ENCODE assay signal across 12 cellular contexts in genomic region chr17:81902653-81903414, GRCh38. TPM values are rescaled to one million over a fixed set of nuclear protein-coding genes. Genes with fewer than 3 reads are reported as not detected.
DNase-seq lines count a peak whose midpoint lies in the region; ATAC-seq and TF ChIP-seq lines count a peak whose summit lies in the region.
"Had no signal": no experiment of that assay in that cellular context is flagged by ENCODE, and none has a peak within 500 bp of the region (broad histone marks: within the 10 kb centered on the region; RNA-seq: fewer than 3 reads in every experiment).

No MANE protein-coding gene starts in this region.

- no peaks in the 10 kb centered on the region for H3K36me3 Mint-ChIP-seq in natural killer cell

- H3K9me3 ChIP-seq in NT2/D1 (ENCODE audit: insufficient read depth, low read length) = no peaks in the 10 kb centered on the region
- no peaks in the 10 kb centered on the region for H3K9me3 ChIP-seq in esophagus squamous epithelium
- no peaks in the 10 kb centered on the region for H3K9me3 ChIP-seq in effector memory CD4-positive, alpha-beta T cell (ENCODE audit: control insufficient read depth, low read length)
- H3K9me3 ChIP-seq: prostate gland had no signal

- H3K27ac Mint-ChIP-seq in natural killer cell = no peak overlapping the region
- H3K27ac Mint-ChIP-seq: activated CD4-positive, alpha-beta memory T cell treated with anti-CD3 and anti-CD28 coated beads for 36 hours; brain had no signal

- H3K4me3 Mint-ChIP-seq in natural killer cell = peak overlapping the region; percentile 42
- H3K4me3 Mint-ChIP-seq: activated CD4-positive, alpha-beta memory T cell treated with anti-CD3 and anti-CD28 coated beads for 36 hours had no signal

- H3K4me1 ChIP-seq in ACC112 (ENCODE audit: control insufficient read depth, insufficient read depth, low read length, unreplicated experiment) (peaks cover 13% of the 10 kb centered on the region), NT2/D1 (ENCODE audit: insufficient read depth, insufficient read length) (peaks cover 27% of the 10 kb centered on the region), esophagus squamous epithelium (peaks cover 11 to 43% (median 13%) of the 10 kb centered on the region in 3 donors)
- H3K4me1 ChIP-seq in effector memory CD4-positive, alpha-beta T cell (ENCODE audit: control insufficient read depth, insufficient read depth, low read length, poor library complexity, severe bottlenecking) = peaks cover 10% of the 10 kb centered on the region

- H3K79me2 ChIP-seq in ACC112 (ENCODE audit: control insufficient read depth, insufficient read depth, low read length, unreplicated experiment) = no peaks in the 10 kb centered on the region

- DNase-seq in NT2/D1 (ENCODE audit: low read depth, low spot score) (no peak), esophagus squamous epithelium (lab: John Stamatoyannopoulos, UW) (no peak), natural killer cell (no peak), retina (no peak), DMS 273 treated with DMSO at 0.1 percent for 48 hours (lab: John Stamatoyannopoulos, UW) (no peak)
- DNase-seq in effector memory CD4-positive, alpha-beta T cell = no peak
- DNase-seq: activated CD4-positive, alpha-beta memory T cell treated with anti-CD3 and anti-CD28 coated beads for 36 hours; NCI-H1417 had no signal

- H3K27me3 ChIP-seq in ACC112 (ENCODE audit: insufficient read depth, low read length) (no peaks in the 10 kb centered on the region), NT2/D1 (ENCODE audit: insufficient read depth, insufficient read length) (peaks cover 16% of the 10 kb centered on the region), esophagus squamous epithelium (peaks cover 0 to 20% (median 0%) of the 10 kb centered on the region in 4 donors)
- peaks cover 10% of the 10 kb centered on the region for H3K27me3 ChIP-seq in effector memory CD4-positive, alpha-beta T cell (replicated peaks; ENCODE audit: control insufficient read depth, insufficient read depth, low read length, poor library complexity, severe bottlenecking)

- H3K36me3 ChIP-seq in ACC112 (ENCODE audit: insufficient read depth, low read length) (peaks cover 4% of the 10 kb centered on the region; the same call in 1 of the 2 replicates), NT2/D1 (ENCODE audit: insufficient read depth, insufficient read length, low read length) (peaks cover 62% of the 10 kb centered on the region), esophagus squamous epithelium (peaks cover 4 to 78% (median 12%) of the 10 kb centered on the region in 3 donors)
- H3K36me3 ChIP-seq in effector memory CD4-positive, alpha-beta T cell (ENCODE audit: control insufficient read depth, insufficient read depth, low read length) = peaks cover 39% of the 10 kb centered on the region

- WGBS in esophagus squamous epithelium, 2 donors = no CpG with 5 or more reads among the region's 47 CpGs

- no peaks in the 10 kb centered on the region for H3K4me1 Mint-ChIP-seq in natural killer cell

- TF ChIP-seq CTCF in esophagus squamous epithelium (IDR thresholded peaks at IDR 0.05) (no peak), natural killer cell (IDR thresholded peaks at IDR 0.05) (no peak)

- H3K27me3 Mint-ChIP-seq in natural killer cell (ENCODE audit: low read depth in 2 of 2) = peaks cover 7 to 8% of the 10 kb centered on the region in 2 donors
- H3K27me3 Mint-ChIP-seq: brain had no signal

- H3K4me3 ChIP-seq in ACC112 (ENCODE audit: low read depth, low read length) (peak overlapping the region; percentile 63), NT2/D1 (ENCODE audit: insufficient read length, low read depth) (peak overlapping the region; percentile 15), esophagus squamous epithelium (peak overlapping the region; percentile 23 to 62 (median 39))
- H3K4me3 ChIP-seq in effector memory CD4-positive, alpha-beta T cell (ENCODE audit: insufficient read depth, low read depth, low read length, poor library complexity, severe bottlenecking) = no peak overlapping the region

- ATAC-seq in natural killer cell (peak in 2 of 3 donors; percentile 44 to 52), GM18867 (IDR thresholded peaks at IDR 0.05; ENCODE audit: unreplicated experiment) (no peak)

- no peaks in the 10 kb centered on the region for H3K9me3 Mint-ChIP-seq in natural killer cell
- H3K9me3 Mint-ChIP-seq: activated CD4-positive, alpha-beta memory T cell treated with anti-CD3 and anti-CD28 coated beads for 36 hours; brain had no signal

- peak overlapping the region; percentile 78 for H3K9ac ChIP-seq in NT2/D1 (ENCODE audit: insufficient read length, low read depth)

- no peak for TF ChIP-seq POLR2A in esophagus squamous epithelium (IDR thresholded peaks at IDR 0.05)

- intact Hi-C loops in esophagus squamous epithelium (cut with DNase I) = no loop called here
- intact Hi-C loops in natural killer cell (cut with micrococcal nuclease) = no loop called here

- H3K27ac ChIP-seq in ACC112 (ENCODE audit: low read depth, low read length) = no peak overlapping the region
- H3K27ac ChIP-seq in esophagus squamous epithelium = peak overlapping the region in 1 of 4 donors; percentile 19
- H3K27ac ChIP-seq in effector memory CD4-positive, alpha-beta T cell (ENCODE audit: insufficient read depth, low read length, poor library complexity, severe bottlenecking) = no peak overlapping the region
- H3K27ac ChIP-seq: prostate gland had no signal

- no peak overlapping the region for H2AFZ ChIP-seq in ACC112 (ENCODE audit: low read length, unreplicated experiment)

RNA-seq across cellular contexts. Expression of gene NPB, which starts 0.8 kb away (rescaled TPM):
- total RNA-seq in esophagus squamous epithelium (1 to 10 TPM in 3 of 4 donors, under 1 TPM in 1; 0.53 to 7.4 (median 1.5) TPM), natural killer cell (under 1 TPM in 2 of 3 donors, not detected in 1; 0.18 to 0.31 TPM)
- total RNA-seq: activated CD4-positive, alpha-beta memory T cell treated with anti-CD3 and anti-CD28 coated beads for 36 hours had no signal

RNA-seq across cellular contexts. Expression of gene PCYT2, which starts 8.4 kb away (rescaled TPM):
- total RNA-seq in esophagus squamous epithelium (10 to 100 TPM; 18.6 to 38.5 (median 34.6) TPM), natural killer cell (10 to 100 TPM; 30.6 to 34.4 (median 34.2) TPM)

RNA-seq across cellular contexts. Expression of gene ANAPC11, which starts 11.3 kb away (rescaled TPM):
- total RNA-seq in esophagus squamous epithelium (100 to 1,000 TPM in 3 of 4 donors, 10 to 100 TPM in 1; 92.9 to 133 (median 104) TPM), natural killer cell (10 to 100 TPM; 40.1 to 50.9 (median 41.5) TPM)

RNA-seq across cellular contexts. Expression of gene ALYREF, which starts 11.4 kb away (rescaled TPM):
- total RNA-seq in esophagus squamous epithelium (100 to 1,000 TPM in 2 of 4 donors, 10 to 100 TPM in 2; 75.3 to 133 (median 95.0) TPM), natural killer cell (100 to 1,000 TPM in 2 of 3 donors, 10 to 100 TPM in 1; 91.5 to 115 (median 105) TPM)

RNA-seq across cellular contexts. Expression of gene SIRT7, which starts 15.1 kb away (rescaled TPM):
- 10 to 100 TPM; 52.6 to 81.0 (median 60.7) TPM for total RNA-seq in esophagus squamous epithelium
- 100 to 1,000 TPM in 1 of 3 donors, 10 to 100 TPM in 2; 75.8 to 102 (median 94.9) TPM for total RNA-seq in natural killer cell
